Comparison of ENCODE assay signal across 1 cellular context in the genomic region with DNA sequence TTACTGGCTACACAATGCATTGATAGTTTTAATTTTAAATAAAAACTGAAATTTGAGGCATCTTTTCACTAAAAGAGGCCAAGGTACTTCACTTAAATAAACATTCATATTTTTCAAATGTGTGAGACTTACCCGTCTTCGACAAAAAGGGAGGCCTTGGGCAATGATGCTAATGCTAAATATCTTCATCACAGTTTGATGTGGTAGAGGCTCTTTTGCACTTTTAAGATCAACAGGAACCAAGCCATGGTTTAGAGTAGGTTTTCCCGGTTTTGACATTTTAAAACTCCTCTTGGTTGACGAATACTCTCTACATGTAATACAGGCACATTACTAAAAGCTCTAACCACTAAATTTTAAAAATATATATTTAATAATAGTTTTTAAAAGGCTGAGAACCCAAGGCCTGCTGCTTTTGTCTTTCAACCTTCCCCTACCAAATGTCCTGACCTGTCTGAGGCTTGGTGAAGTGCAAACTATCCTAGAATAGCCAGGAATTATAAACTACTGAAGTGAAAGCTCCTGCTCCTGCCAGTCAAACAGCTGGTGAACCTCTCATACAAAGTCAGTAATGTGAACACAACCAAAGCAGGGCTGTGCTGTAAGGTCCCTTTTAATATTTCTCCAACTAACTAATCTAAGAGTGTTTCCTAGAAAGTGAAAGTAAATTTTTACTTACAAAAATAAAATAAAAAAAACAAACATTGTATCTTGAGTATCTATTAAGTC.
TF ChIP-seq lines count a peak whose summit lies in the region.

No MANE protein-coding gene starts in this region.

TF ChIP-seq in HEK293T, 16 proteins besides CTCF, POLR2A, EP300 and RAD21:
- TF ChIP-seq L3MBTL2 (conservative IDR thresholded peaks at IDR 0.05) (no peak), HDGF (IDR thresholded peaks at IDR 0.05; ENCODE audit: borderline replicate concordance) (no peak), FOXK2 (IDR thresholded peaks at IDR 0.05) (no peak), NFRKB (IDR thresholded peaks at IDR 0.05) (no peak), ARNT (IDR thresholded peaks at IDR 0.05) (no peak), ELF4 (IDR thresholded peaks at IDR 0.05) (no peak), TARDBP (IDR thresholded peaks at IDR 0.05) (no peak), FOXM1 (IDR thresholded peaks at IDR 0.05; ENCODE audit: borderline replicate concordance) (no peak), LEF1 (IDR thresholded peaks at IDR 0.05; ENCODE audit: borderline replicate concordance) (no peak), ZNF384 (IDR thresholded peaks at IDR 0.05) (no peak), BHLHE40 (IDR thresholded peaks at IDR 0.05; ENCODE audit: borderline replicate concordance) (no peak), SP1 (IDR thresholded peaks at IDR 0.05) (no peak), CTBP1 (IDR thresholded peaks at IDR 0.05; ENCODE audit: borderline replicate concordance) (no peak), FOXA1 (IDR thresholded peaks at IDR 0.05) (no peak), SUZ12 (IDR thresholded peaks at IDR 0.05) (no peak)
- TF ChIP-seq, protein P1, sequence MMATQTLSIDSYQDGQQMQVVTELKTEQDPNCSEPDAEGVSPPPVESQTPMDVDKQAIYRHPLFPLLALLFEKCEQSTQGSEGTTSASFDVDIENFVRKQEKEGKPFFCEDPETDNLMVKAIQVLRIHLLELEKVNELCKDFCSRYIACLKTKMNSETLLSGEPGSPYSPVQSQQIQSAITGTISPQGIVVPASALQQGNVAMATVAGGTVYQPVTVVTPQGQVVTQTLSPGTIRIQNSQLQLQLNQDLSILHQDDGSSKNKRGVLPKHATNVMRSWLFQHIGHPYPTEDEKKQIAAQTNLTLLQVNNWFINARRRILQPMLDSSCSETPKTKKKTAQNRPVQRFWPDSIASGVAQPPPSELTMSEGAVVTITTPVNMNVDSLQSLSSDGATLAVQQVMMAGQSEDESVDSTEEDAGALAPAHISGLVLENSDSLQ (IDR thresholded peaks at IDR 0.05) = no peak
